In genomic region chr17:36495076-36495578, GRCh38 we compare ENCODE assay signal across 1 cellular context.
A peak's percentile ranks its signal among the peaks of the same experiment; 100 is the strongest.
TF ChIP-seq lines count a peak whose summit lies in the region.

No MANE protein-coding gene starts in this region.

TF ChIP-seq in IMR-90, 13 proteins besides CTCF, POLR2A, EP300 and RAD21:
- TF ChIP-seq CEBPB (IDR thresholded peaks at IDR 0.05; ENCODE audit: low read depth, low read length): 0 out of 2 replicates have a peak, but pooled peaks have one; percentile 20
- TF ChIP-seq RCOR1 (IDR thresholded peaks at IDR 0.05; ENCODE audit: insufficient replicate concordance, low read length): no peak
- TF ChIP-seq FOS (IDR thresholded peaks at IDR 0.05; ENCODE audit: low read depth, low read length): no peak
TF ChIP-seq in IMR-90: peak in this region for 1.
